1 cellular context compared by ENCODE assay signal in the genomic region with DNA sequence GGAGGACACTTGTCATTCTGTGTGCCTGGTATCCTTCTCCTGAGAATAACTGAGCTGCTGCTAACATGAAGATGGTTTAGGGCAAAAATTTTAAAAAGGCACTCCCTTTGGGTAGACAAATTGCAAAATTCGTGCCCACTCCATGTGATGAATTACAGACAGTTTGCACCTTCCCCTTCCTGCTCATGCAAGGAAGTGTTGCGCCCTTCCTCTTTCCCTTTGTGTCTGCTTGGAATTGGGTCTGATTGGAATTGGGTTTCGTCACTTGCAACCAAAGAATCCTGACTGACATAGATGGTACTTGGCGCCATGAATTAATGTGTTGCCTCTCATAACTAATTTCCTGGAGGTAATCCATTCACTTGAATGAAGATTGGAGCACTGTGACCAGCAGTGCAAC.
TF ChIP-seq lines count a peak whose summit lies in the region.

No MANE protein-coding gene starts in this region.

TF ChIP-seq in IMR-90, 13 proteins besides CTCF, POLR2A, EP300 and RAD21:
- TF ChIP-seq MXI1 (IDR thresholded peaks at IDR 0.05; ENCODE audit: borderline replicate concordance, low read depth, low read length) (no peak), RFX5 (IDR thresholded peaks at IDR 0.05; ENCODE audit: low read depth, low read length) (no peak), MAZ (IDR thresholded peaks at IDR 0.05; ENCODE audit: borderline replicate concordance, low read depth, low read length) (no peak), MAFK (IDR thresholded peaks at IDR 0.05; ENCODE audit: low read depth, low read length) (no peak), CHD1 (IDR thresholded peaks at IDR 0.05; ENCODE audit: low read depth, low read length) (no peak), SMC3 (IDR thresholded peaks at IDR 0.05; ENCODE audit: low read depth, low read length) (no peak), RCOR1 (IDR thresholded peaks at IDR 0.05; ENCODE audit: insufficient replicate concordance, low read length) (no peak), FOS (IDR thresholded peaks at IDR 0.05; ENCODE audit: low read depth, low read length) (no peak), BHLHE40 (IDR thresholded peaks at IDR 0.05; ENCODE audit: low read depth, low read length) (no peak), NFE2L2 (IDR thresholded peaks at IDR 0.05; ENCODE audit: low read depth, low read length) (no peak), ELK1 (IDR thresholded peaks at IDR 0.05; ENCODE audit: borderline replicate concordance, low read depth, low read length) (no peak), CEBPB (IDR thresholded peaks at IDR 0.05; ENCODE audit: low read depth, low read length) (no peak), USF2 (IDR thresholded peaks at IDR 0.05; ENCODE audit: low read depth, low read length) (no peak)
